Comparison of ENCODE assay signal across 9 cellular contexts in genomic region chr16:58518083-58518979, GRCh38. TPM values are rescaled to one million over a fixed set of nuclear protein-coding genes. Genes with fewer than 3 reads are reported as not detected.
DNase-seq lines count a peak whose midpoint lies in the region; ATAC-seq and TF ChIP-seq lines count a peak whose summit lies in the region.
"Had no signal": no experiment of that assay in that cellular context is flagged by ENCODE, and none has a peak within 500 bp of the region (broad histone marks: within the 10 kb centered on the region; RNA-seq: fewer than 3 reads in every experiment).

No MANE protein-coding gene starts in this region.

- H3K4me1 Mint-ChIP-seq in Caco-2 (ENCODE audit: low read depth, unreplicated experiment) (peaks cover 33% of the 10 kb centered on the region), activated B cell treated with CpG ODN at 0.5 μM for 24 hours (peaks cover 22% of the 10 kb centered on the region)

- no peak overlapping the region for H2AFZ ChIP-seq in PC-3 (ENCODE audit: low read length)

- no peaks in the 10 kb centered on the region for H3K9me3 Mint-ChIP-seq in Caco-2 (ENCODE audit: unreplicated experiment)
- no peaks in the 10 kb centered on the region for H3K9me3 Mint-ChIP-seq in activated B cell treated with CpG ODN at 0.5 μM for 24 hours

- H4K20me1 ChIP-seq in PC-3 (ENCODE audit: low read length): no peaks in the 10 kb centered on the region

- ATAC-seq in GM19043 (IDR thresholded peaks at IDR 0.05; ENCODE audit: low read depth, unreplicated experiment): peak; percentile 36
- ATAC-seq in HG02885 (IDR thresholded peaks at IDR 0.05; ENCODE audit: poor library complexity, unreplicated experiment): peak; percentile 48
- no peak for ATAC-seq in activated B cell treated with CpG ODN at 0.5 μM for 24 hours (ENCODE audit: low read depth)
- no peak for ATAC-seq in PC-3

- peaks cover 18% of the 10 kb centered on the region for H3K4me1 ChIP-seq in Caco-2
- H3K4me1 ChIP-seq in PC-3 (ENCODE audit: insufficient read depth, low read length): peaks cover 8% of the 10 kb centered on the region

- no peaks in the 10 kb centered on the region for H3K9me3 ChIP-seq in Caco-2
- H3K9me3 ChIP-seq in PC-3 (ENCODE audit: low read length): no peaks in the 10 kb centered on the region

- no peak for TF ChIP-seq CTCF in Caco-2 (IDR thresholded peaks at IDR 0.05; ENCODE audit: insufficient read depth in 1 of 2, low read depth in 1 of 2, low read length in 1 of 2, severe bottlenecking in 1 of 2, unreplicated experiment in 1 of 2)
- TF ChIP-seq CTCF in activated B cell treated with CpG ODN at 0.5 μM for 24 hours (IDR thresholded peaks at IDR 0.05): no peak
- TF ChIP-seq CTCF in PC-3 (conservative IDR thresholded peaks at IDR 0.05; ENCODE audit: low read depth, low read length): no peak

- peaks cover 15% of the 10 kb centered on the region for H3K79me2 ChIP-seq in PC-3 (ENCODE audit: low read length)

- POLR2A ChIA-PET in Caco-2 (lab: Charles Lee) (no interaction called here), activated B cell treated with CpG ODN at 0.5 μM for 24 hours (lab: Charles Lee) (interaction anchor here (1.7 kb wide), 1 partner anchor 111 kb away, joined by 7 read pairs; the partner anchor contains the start of gene CNOT1), PC-3 (lab: Charles Lee; ENCODE audit: unreplicated experiment) (no interaction called here)

- H3F3A ChIP-seq in PC-3 (ENCODE audit: low read length, unreplicated experiment): no peaks in the 10 kb centered on the region

- no peak overlapping the region for H3K4me2 ChIP-seq in PC-3 (ENCODE audit: low read length)

- no TSS peak for BruUV-seq in Caco-2 (replicated peaks; lab: Mats Ljungman, UMichigan)
- no TSS peak for BruUV-seq in PC-3 (replicated peaks; lab: Mats Ljungman, UMichigan)

- H3K27ac Mint-ChIP-seq in Caco-2 (ENCODE audit: unreplicated experiment) (peak overlapping the region; percentile 51), activated B cell treated with CpG ODN at 0.5 μM for 24 hours (peak overlapping the region; percentile 50)

- H3K36me3 Mint-ChIP-seq in Caco-2 (ENCODE audit: insufficient read depth, unreplicated experiment): peaks cover 95% of the 10 kb centered on the region
- H3K36me3 Mint-ChIP-seq in activated B cell treated with CpG ODN at 0.5 μM for 24 hours (ENCODE audit: low read depth): peaks cover 60% of the 10 kb centered on the region

- no peak for DNase-seq in Caco-2
- DNase-seq in activated B cell treated with CpG ODN at 0.5 μM for 24 hours: no peak
- DNase-seq in PC-3: no peak
- DNase-seq in GF-D8 (lab: John Stamatoyannopoulos, UW): no peak
- DNase-seq in central memory CD4-positive, alpha-beta T cell: no peak
- DNase-seq in NCI-H2196 (lab: John Stamatoyannopoulos, UW; ENCODE audit: unreplicated experiment): no peak
- DNase-seq: NCI-H2081 had no signal

- H3K4me3 ChIP-seq in Caco-2 (ENCODE audit: low read depth, low read length): no peak overlapping the region
- H3K4me3 ChIP-seq in PC-3 (ENCODE audit: low read length): no peak overlapping the region

- peaks cover 10% of the 10 kb centered on the region for H3K36me3 ChIP-seq in Caco-2 (ENCODE audit: control insufficient read depth, insufficient read depth, low read length)
- H3K36me3 ChIP-seq in PC-3 (ENCODE audit: low read depth, low read length): peaks cover 52% of the 10 kb centered on the region

- CTCF ChIA-PET in Caco-2 (lab: Charles Lee): no interaction called here
- CTCF ChIA-PET in activated B cell treated with CpG ODN at 0.5 μM for 24 hours (lab: Charles Lee): interaction anchor here (0.9 to 1.3 kb wide), 2 partner anchors 25 to 182 kb away, joined by 3 to 4 read pairs; no protein-coding TSS in a partner anchor
- CTCF ChIA-PET in PC-3 (lab: Charles Lee): no interaction called here

- intact Hi-C loops in Caco-2 (cut with micrococcal nuclease; ENCODE audit: unreplicated experiment) (no loop called here), activated B cell treated with CpG ODN at 0.5 μM for 24 hours (cut with micrococcal nuclease) (loop anchor here (5.0 to 10.0 kb wide), 2 partner anchors 214 to 394 kb away; partner anchors contain the start of genes CFAP20 and GOT2), PC-3 (cut with micrococcal nuclease) (loop anchor here (10.0 kb wide), 1 partner anchor 116 kb away; no protein-coding TSS in a partner anchor)

- H3K4me3 Mint-ChIP-seq in Caco-2 (ENCODE audit: unreplicated experiment): no peak overlapping the region
- H3K4me3 Mint-ChIP-seq in activated B cell treated with CpG ODN at 0.5 μM for 24 hours: no peak overlapping the region

- H3K27me3 ChIP-seq in Caco-2 (replicated peaks; ENCODE audit: control insufficient read depth, insufficient read depth, low read length): no peaks in the 10 kb centered on the region
- H3K27me3 ChIP-seq in PC-3 (ENCODE audit: low read length): no peaks in the 10 kb centered on the region

- H3K9me2 ChIP-seq in PC-3 (replicated peaks; ENCODE audit: low read length): no peaks in the 10 kb centered on the region

- no peaks in the 10 kb centered on the region for H3K27me3 Mint-ChIP-seq in Caco-2 (ENCODE audit: insufficient read depth, unreplicated experiment)
- H3K27me3 Mint-ChIP-seq in activated B cell treated with CpG ODN at 0.5 μM for 24 hours: no peaks in the 10 kb centered on the region

- H3K9ac ChIP-seq in PC-3 (ENCODE audit: low read length): no peak overlapping the region

- no peak overlapping the region for H3K27ac ChIP-seq in PC-3 (ENCODE audit: low read length)

RNA-seq across cellular contexts. Expression of gene SETD6, which starts 3.0 kb away (rescaled TPM):
- total RNA-seq in Caco-2 (2022) (34.9 and 41.7 TPM in 2 replicates), activated B cell treated with CpG ODN at 0.5 μM for 24 hours (25.6 and 31.1 TPM in 2 replicates), PC-3 (2014; rRNA removed) (22.0 and 22.5 TPM in 2 replicates)

RNA-seq across cellular contexts. Expression of gene NDRG4, which starts 18.4 kb away (rescaled TPM):
- total RNA-seq in Caco-2 (2022) (6.7 and 10.7 TPM in 2 replicates), activated B cell treated with CpG ODN at 0.5 μM for 24 hours (1.8 and 2.0 TPM in 2 replicates), PC-3 (2014; rRNA removed) (14.2 and 26.6 TPM in 2 replicates)

Comparison
In these comparisons a context has a peak if more than half of its experiments do, and no peak if none do; other contexts are left out.
1. ATAC-seq: peak in GM19043 (single experiment) and HG02885 (single experiment); none in activated B cell treated with CpG ODN at 0.5 μM for 24 hours (single experiment) and PC-3 (single experiment).